ENCODE assay signal across 18 cellular contexts in genomic region chr10:123970927-123971286, GRCh38.
DNase-seq lines count a peak whose midpoint lies in the region; ATAC-seq, FAIRE-seq and TF ChIP-seq lines count a peak whose summit lies in the region.
"Had no signal": no experiment of that assay in that cellular context is flagged by ENCODE, and none has a peak within 500 bp of the region (broad histone marks: within the 10 kb centered on the region; RNA-seq: fewer than 3 reads in every experiment).

No MANE protein-coding gene starts in this region.

- POLR2A ChIA-PET in HEK293 (lab: Yijun Ruan, JAX), result no interaction called here

- WGBS in trophoblast cell (ENCODE audit: extremely low coverage, insufficient coverage, insufficient read length), result 100% methylated on average over 2 of the region's 4 CpGs
- 46% methylated on average over 3 of the region's 4 CpGs for WGBS in mammary epithelial cell (ENCODE audit: low coverage, missing lambda C conversion rate)

- H3K9me3 ChIP-seq in HEK293 (ENCODE audit: control insufficient read depth, insufficient read depth, low read depth, low read length), result no peaks in the 10 kb centered on the region
- H3K9me3 ChIP-seq in trophoblast cell (ENCODE audit: insufficient read depth, low read depth, low read length), result peaks cover 7% of the 10 kb centered on the region
- H3K9me3 ChIP-seq in mammary epithelial cell (replicated peaks; ENCODE audit: insufficient read depth, low read length), result peaks cover 9% of the 10 kb centered on the region
- H3K9me3 ChIP-seq: BE2C had no signal

- no peak overlapping the region for H3K4ac ChIP-seq in trophoblast cell (ENCODE audit: low read depth, low read length)

- H3K18ac ChIP-seq in trophoblast cell (ENCODE audit: low read length), result no peak overlapping the region

- H3K4me3 ChIP-seq in HEK293 (ENCODE audit: low read depth, low read length) (no peak overlapping the region), bronchial epithelial cell (ENCODE audit: low read depth, low read length) (no peak overlapping the region), trophoblast cell (ENCODE audit: low read depth, low read length) (peak overlapping the region; percentile 44), mammary epithelial cell (replicated peaks in 1 of 3; ENCODE audit: insufficient read depth in 1 of 3, low read depth in 2 of 3, low read length in 3 of 3) (no peak overlapping the region)
- H3K4me3 ChIP-seq: K562 had no signal

- ATAC-seq in foreskin keratinocyte (no peak), GM18519 (IDR thresholded peaks at IDR 0.05; ENCODE audit: low FRiP score, unreplicated experiment) (no peak)
- ATAC-seq: HCT116, K562 had no signal

- H2BK120ac ChIP-seq in trophoblast cell (ENCODE audit: insufficient read depth, low read length, poor library complexity), result no peak overlapping the region

- H2BK5ac ChIP-seq in trophoblast cell (ENCODE audit: low read depth, low read length, poor library complexity), result no peak overlapping the region

- FAIRE-seq in GM12892 (lab: Jason Lieb, UNC) (peak; percentile 30), bronchial epithelial cell (lab: Jason Lieb, UNC) (peak; percentile 62)
- FAIRE-seq: G401.6, H54, K562 had no signal

- peak overlapping the region; percentile 63 for H3K23ac ChIP-seq in trophoblast cell (ENCODE audit: low read length)

- H3K79me2 ChIP-seq in trophoblast cell (ENCODE audit: control insufficient read depth, insufficient read depth, low read length, poor library complexity) (no peaks in the 10 kb centered on the region), mammary epithelial cell (ENCODE audit: insufficient read depth, low read length) (no peaks in the 10 kb centered on the region)

- CTCF ChIA-PET in HEK293 (lab: Yijun Ruan, JAX) (interaction anchor here (6.8 kb wide), 1 partner anchor 389 kb away, joined by 89 read pairs; no protein-coding TSS in a partner anchor), mammary epithelial cell (lab: Charles Lee; ENCODE audit: low non-redundant PET) (no interaction called here)

- H2AFZ ChIP-seq in trophoblast cell (ENCODE audit: insufficient read depth, low read length, poor library complexity) (no peak overlapping the region), mammary epithelial cell (ENCODE audit: low read depth, low read length) (no peak overlapping the region)

- H3K27ac ChIP-seq in HEK293 (ENCODE audit: extremely low read depth, low read depth, low read length) (no peak overlapping the region), trophoblast cell (ENCODE audit: low read depth, low read length) (no peak overlapping the region), foreskin keratinocyte (no peak overlapping the region), mammary epithelial cell (ENCODE audit: insufficient read depth, low read depth, low read length) (no peak overlapping the region)

- H3K36me3 ChIP-seq in HEK293 (ENCODE audit: control insufficient read depth in 2 of 2, insufficient read depth in 1 of 2, low read length in 2 of 2), result no peaks in the 10 kb centered on the region; a peak in 1 of 3 replicates
- no peaks in the 10 kb centered on the region for H3K36me3 ChIP-seq in bronchial epithelial cell (ENCODE audit: control insufficient read depth, insufficient read depth, low read length)
- no peaks in the 10 kb centered on the region for H3K36me3 ChIP-seq in trophoblast cell (ENCODE audit: control insufficient read depth in 1 of 2, insufficient read depth in 2 of 2, low read length in 2 of 2)
- H3K36me3 ChIP-seq in mammary epithelial cell (ENCODE audit: insufficient read depth, low read length), result no peaks in the 10 kb centered on the region
- H3K36me3 ChIP-seq: BE2C had no signal

- H4K20me1 ChIP-seq in mammary epithelial cell (ENCODE audit: insufficient read depth, low read length), result no peaks in the 10 kb centered on the region

- no peak overlapping the region for H2BK12ac ChIP-seq in trophoblast cell (ENCODE audit: low read length)

- H3K9ac ChIP-seq in trophoblast cell (ENCODE audit: low read length) (no peak overlapping the region), mammary epithelial cell (ENCODE audit: insufficient read depth, low read length) (no peak overlapping the region)

- H3K27me3 ChIP-seq in bronchial epithelial cell (ENCODE audit: control insufficient read depth, insufficient read depth, low read length) (peaks cover 14% of the 10 kb centered on the region), trophoblast cell (ENCODE audit: insufficient read depth, low read length) (peaks cover 20% of the 10 kb centered on the region), foreskin keratinocyte (peaks cover 59% of the 10 kb centered on the region), mammary epithelial cell (ENCODE audit: insufficient read depth, low read length) (peaks cover 7% of the 10 kb centered on the region)

- H3K4me1 ChIP-seq in HEK293 (ENCODE audit: control insufficient read depth, insufficient read depth, low read length) (no peaks in the 10 kb centered on the region), trophoblast cell (ENCODE audit: control insufficient read depth in 1 of 2, insufficient read depth in 2 of 2, low read length in 2 of 2) (peaks cover 0 to 1% of the 10 kb centered on the region in 2 experiments), foreskin keratinocyte (no peaks in the 10 kb centered on the region), mammary epithelial cell (ENCODE audit: insufficient read depth, low read length) (no peaks in the 10 kb centered on the region)
- H3K4me1 ChIP-seq: BE2C had no signal

- in situ Hi-C loops in mammary epithelial cell (cut with MboI; ENCODE audit: low sequenced_read_pairs in 2 of 2), result loop anchor here in 1 of 2 donors (25.0 kb wide), 2 partner anchors 834 to 934 kb away; partner anchors contain the start of genes HMX2 and HMX3

- H3K4me2 ChIP-seq in trophoblast cell (ENCODE audit: low read length) (no peak overlapping the region), mammary epithelial cell (ENCODE audit: insufficient read depth, low read depth, low read length) (no peak overlapping the region)

- no peak overlapping the region for H3K14ac ChIP-seq in trophoblast cell (ENCODE audit: low read length)

- no peaks in the 10 kb centered on the region for H3K79me1 ChIP-seq in trophoblast cell (ENCODE audit: low read length)

- H2AK5ac ChIP-seq in trophoblast cell (ENCODE audit: low read length), result no peak overlapping the region

- no peak overlapping the region for H4K91ac ChIP-seq in trophoblast cell (ENCODE audit: low read depth, low read length)

- no peak for TF ChIP-seq CTCF in HEK293 (tag by site-specific recombination; IDR thresholded peaks at IDR 0.05)
- no peak for TF ChIP-seq CTCF in bronchial epithelial cell (IDR thresholded peaks at IDR 0.05; ENCODE audit: insufficient read depth, low read length, severe bottlenecking)
- no peak for TF ChIP-seq CTCF in foreskin keratinocyte (conservative IDR thresholded peaks at IDR 0.05)
- no peak for TF ChIP-seq CTCF in mammary epithelial cell (conservative IDR thresholded peaks at IDR 0.05 in 1 of 2, IDR thresholded peaks at IDR 0.05 in 1 of 2; ENCODE audit: extremely low read depth in 1 of 2, insufficient read depth in 1 of 2, low read depth in 1 of 2, low read length in 2 of 2)

- no peak for TF ChIP-seq POLR2A in GM12892 (IDR thresholded peaks at IDR 0.05; ENCODE audit: low read depth, low read length)

- no peak overlapping the region for H4K12ac ChIP-seq in trophoblast cell (ENCODE audit: low read depth, low read length)

- dilution Hi-C loops in mammary epithelial cell (cut with HindIII; ENCODE audit: low sequenced_read_pairs), result no loop called here

- intact Hi-C loops in mammary epithelial cell (cut with micrococcal nuclease), result no loop called here

- DNase-seq in GM12892 (ENCODE audit: insufficient read length) (no peak), bronchial epithelial cell (ENCODE audit: low read depth) (no peak), trophoblast cell (no peak), foreskin keratinocyte (no peak), DMS153 treated with DMSO at 0.1 percent for 48 hours (lab: John Stamatoyannopoulos, UW; ENCODE audit: unreplicated experiment) (no peak), mammary epithelial cell (no peak)
- DNase-seq: BE2C; C1 segment of cervical spinal cord; CD4-positive, CD25-positive, alpha-beta regulatory T cell; CD8-positive, alpha-beta memory T cell; COR-L47; DMS 273 treated with DMSO at 0.1 percent for 48 hours had no signal

- BruUV-seq in mammary epithelial cell (replicated peaks; lab: Mats Ljungman, UMichigan), result no TSS peak

- no peak overlapping the region for H4K8ac ChIP-seq in trophoblast cell (ENCODE audit: low read depth, low read length)

TF ChIP-seq in HEK293, 187 proteins besides CTCF, POLR2A, EP300 and RAD21 (continues in another document):
- TF ChIP-seq ZNF610 (tag by site-specific recombination; IDR thresholded peaks at IDR 0.05; ENCODE audit: borderline replicate concordance), result no peak
- peak; percentile 83 for TF ChIP-seq EGR2 (tag by site-specific recombination; IDR thresholded peaks at IDR 0.05; ENCODE audit: low read depth)
- no peak for TF ChIP-seq ZEB2 (tag by site-specific recombination; IDR thresholded peaks at IDR 0.05)
- TF ChIP-seq KLF7 (tag by site-specific recombination; IDR thresholded peaks at IDR 0.05; ENCODE audit: borderline replicate concordance), result peak; percentile 52; the same call in 1 of the 2 replicates
- TF ChIP-seq BCL11A (tag by site-specific recombination; IDR thresholded peaks at IDR 0.05; ENCODE audit: low read depth), result no peak
- peak; percentile 72 for TF ChIP-seq KLF1 (tag by site-specific recombination; IDR thresholded peaks at IDR 0.05)
- TF ChIP-seq TRIM28 (IDR thresholded peaks at IDR 0.05; ENCODE audit: borderline replicate concordance, low read length), result no peak
- no peak for TF ChIP-seq ZNF292 (tag by site-specific recombination; IDR thresholded peaks at IDR 0.05; ENCODE audit: borderline replicate concordance, low read depth)
- no peak for TF ChIP-seq ZBTB6 (tag by site-specific recombination; IDR thresholded peaks at IDR 0.05)
- no peak for TF ChIP-seq KLF8 (tag by site-specific recombination; IDR thresholded peaks at IDR 0.05)
